ENCODE assay signal across 10 cellular contexts in genomic region chr17:62062936-62063335, GRCh38. TPM values are rescaled to one million over a fixed set of nuclear protein-coding genes. Genes with fewer than 3 reads are reported as not detected.
DNase-seq lines count a peak whose midpoint lies in the region; ATAC-seq and TF ChIP-seq lines count a peak whose summit lies in the region.
"Had no signal": no experiment of that assay in that cellular context is flagged by ENCODE, and none has a peak within 500 bp of the region (broad histone marks: within the 10 kb centered on the region; RNA-seq: fewer than 3 reads in every experiment).

No MANE protein-coding gene starts in this region.

- no peaks in the 10 kb centered on the region for H3K9me3 Mint-ChIP-seq in activated CD4-positive, alpha-beta T cell treated with anti-CD3 and anti-CD28 coated beads for 36 hours (ENCODE audit: low read depth)
- H3K9me3 Mint-ChIP-seq in activated CD8-positive, alpha-beta T cell treated with anti-CD3 and anti-CD28 coated beads, Interleukin-2, amount 10 ng/mL, durations not matched to agents 7 days and 5 days (ENCODE audit: insufficient read depth) = no peaks in the 10 kb centered on the region
- H3K9me3 Mint-ChIP-seq in stimulated activated naive CD8-positive, alpha-beta T cell treated with anti-CD3 and anti-CD28 coated beads, Interleukin-15, amount 100 ng/mL, for 72 hours = no peaks in the 10 kb centered on the region

- H3K36me3 Mint-ChIP-seq in activated CD4-positive, alpha-beta T cell treated with anti-CD3 and anti-CD28 coated beads for 36 hours (ENCODE audit: low read depth) = peaks cover 31% of the 10 kb centered on the region
- peaks cover 31% of the 10 kb centered on the region for H3K36me3 Mint-ChIP-seq in activated CD8-positive, alpha-beta T cell treated with anti-CD3 and anti-CD28 coated beads, Interleukin-2, amount 10 ng/mL, durations not matched to agents 7 days and 5 days (ENCODE audit: low read depth)

- in situ Hi-C loops in GM13976 (cut with MboI; ENCODE audit: low sequenced_read_pairs, unreplicated experiment) = no loop called here

- no peak overlapping the region for H2AFZ ChIP-seq in hepatocyte

- H3K27me3 ChIP-seq in hepatocyte = no peaks in the 10 kb centered on the region

- no peaks in the 10 kb centered on the region for H3K27me3 Mint-ChIP-seq in activated CD4-positive, alpha-beta T cell treated with anti-CD3 and anti-CD28 coated beads for 36 hours
- no peaks in the 10 kb centered on the region for H3K27me3 Mint-ChIP-seq in activated CD8-positive, alpha-beta T cell treated with anti-CD3 and anti-CD28 coated beads, Interleukin-2, amount 10 ng/mL, durations not matched to agents 7 days and 5 days (ENCODE audit: low read depth)
- no peaks in the 10 kb centered on the region for H3K27me3 Mint-ChIP-seq in stimulated activated naive CD8-positive, alpha-beta T cell treated with anti-CD3 and anti-CD28 coated beads, Interleukin-15, amount 100 ng/mL, for 72 hours

- no peak for ATAC-seq in activated CD4-positive, alpha-beta T cell treated with anti-CD3 and anti-CD28 coated beads for 36 hours
- ATAC-seq in activated CD8-positive, alpha-beta T cell treated with anti-CD3 and anti-CD28 coated beads, Interleukin-2, amount 10 ng/mL, durations not matched to agents 7 days and 5 days = no peak
- ATAC-seq in stimulated activated naive CD8-positive, alpha-beta T cell treated with anti-CD3 and anti-CD28 coated beads, Interleukin-15, amount 100 ng/mL, for 72 hours = no peak
- ATAC-seq: left lobe of liver had no signal

- 52% methylated on average over 3 of the region's 3 CpGs for WGBS in hepatocyte (ENCODE audit: low lambda C conversion rate, missing lambda C conversion rate)

- DNase-seq in activated CD4-positive, alpha-beta T cell treated with anti-CD3 and anti-CD28 coated beads for 36 hours = no peak
- no peak for DNase-seq in activated CD4-positive, alpha-beta T cell treated with anti-CD3 and anti-CD28 coated beads, Interleukin-2, amount 50 U/mL, for 1 hour
- DNase-seq in activated CD8-positive, alpha-beta T cell treated with anti-CD3 and anti-CD28 coated beads, Interleukin-2, amount 10 ng/mL, durations not matched to agents 7 days and 5 days = no peak
- DNase-seq in hepatocyte (ENCODE audit: low spot score) (no peak), SKM-1 (lab: John Stamatoyannopoulos, UW; ENCODE audit: unreplicated experiment) (no peak), GM13976 (ENCODE audit: low spot score) (no peak), NCI-H1694 (lab: John Stamatoyannopoulos, UW) (no peak)
- DNase-seq in stimulated activated naive CD8-positive, alpha-beta T cell treated with anti-CD3 and anti-CD28 coated beads, Interleukin-15, amount 100 ng/mL, for 72 hours = no peak

- intact Hi-C loops in activated CD4-positive, alpha-beta T cell treated with anti-CD3 and anti-CD28 coated beads for 36 hours (cut with DNase I, micrococcal nuclease) = loop anchor here (10.0 kb wide), 5 partner anchors 88 to 1538 kb away; partner anchors contain the start of genes APPBP2 (in 1 of the 2), METTL2A (in 1 of the 2) and TANC2 (in 1 of the 2)

- CTCF ChIA-PET in activated CD4-positive, alpha-beta T cell treated with anti-CD3 and anti-CD28 coated beads for 36 hours (lab: Charles Lee) = interaction anchor here (1.2 kb wide), 1 partner anchor 9 kb away, joined by 11 read pairs; no protein-coding TSS in a partner anchor
- CTCF ChIA-PET in activated CD8-positive, alpha-beta T cell treated with anti-CD3 and anti-CD28 coated beads, Interleukin-2, amount 10 ng/mL, durations not matched to agents 7 days and 5 days (lab: Charles Lee) = interaction anchor here (1.5 to 8.3 kb wide), 3 partner anchors 8 to 49 kb away, joined by 3 to 86 read pairs (median 3); no protein-coding TSS in a partner anchor

- H3K4me1 Mint-ChIP-seq in activated CD4-positive, alpha-beta T cell treated with anti-CD3 and anti-CD28 coated beads for 36 hours = peaks cover 52% of the 10 kb centered on the region
- H3K4me1 Mint-ChIP-seq in activated CD8-positive, alpha-beta T cell treated with anti-CD3 and anti-CD28 coated beads, Interleukin-2, amount 10 ng/mL, durations not matched to agents 7 days and 5 days (ENCODE audit: low read depth) = peaks cover 40% of the 10 kb centered on the region
- H3K4me1 Mint-ChIP-seq in stimulated activated naive CD8-positive, alpha-beta T cell treated with anti-CD3 and anti-CD28 coated beads, Interleukin-15, amount 100 ng/mL, for 72 hours = peaks cover 59% of the 10 kb centered on the region

- peaks cover 70% of the 10 kb centered on the region for H4K20me1 ChIP-seq in hepatocyte (ENCODE audit: insufficient read depth, poor library complexity, severe bottlenecking)

- no peak overlapping the region for H3K27ac ChIP-seq in hepatocyte
- H3K27ac ChIP-seq: C4-2B had no signal

- TF ChIP-seq CTCF in hepatocyte (IDR thresholded peaks at IDR 0.05; ENCODE audit: poor library complexity) = no peak
- no peak for TF ChIP-seq CTCF in GM13976 (IDR thresholded peaks at IDR 0.05; ENCODE audit: borderline replicate concordance, control extremely low read depth, extremely low read depth, insufficient read depth, missing control alignments)

- POLR2A ChIA-PET in activated CD4-positive, alpha-beta T cell treated with anti-CD3 and anti-CD28 coated beads for 36 hours (lab: Charles Lee) = interaction anchor here (1.5 kb wide), 1 partner anchor 10 kb away, joined by 3 read pairs; no protein-coding TSS in a partner anchor
- POLR2A ChIA-PET in activated CD8-positive, alpha-beta T cell treated with anti-CD3 and anti-CD28 coated beads, Interleukin-2, amount 10 ng/mL, durations not matched to agents 7 days and 5 days (lab: Charles Lee) = interaction anchor here (2.1 kb wide), 1 partner anchor 200 kb away, joined by 7 read pairs; the partner anchor contains the start of gene BRIP1

- peak overlapping the region; percentile 86 for H3K4me2 ChIP-seq in hepatocyte

- peaks cover 74% of the 10 kb centered on the region for H3K79me2 ChIP-seq in hepatocyte

- H3K9me3 ChIP-seq in hepatocyte (ENCODE audit: low read depth) = no peaks in the 10 kb centered on the region

- peak overlapping the region; percentile 51 for H3K4me3 ChIP-seq in hepatocyte

- peak overlapping the region; percentile 98 for H3K27ac Mint-ChIP-seq in activated CD4-positive, alpha-beta T cell treated with anti-CD3 and anti-CD28 coated beads for 36 hours
- peak overlapping the region; percentile 58 for H3K27ac Mint-ChIP-seq in activated CD8-positive, alpha-beta T cell treated with anti-CD3 and anti-CD28 coated beads, Interleukin-2, amount 10 ng/mL, durations not matched to agents 7 days and 5 days
- H3K27ac Mint-ChIP-seq in stimulated activated naive CD8-positive, alpha-beta T cell treated with anti-CD3 and anti-CD28 coated beads, Interleukin-15, amount 100 ng/mL, for 72 hours = peak overlapping the region in 1 of 2 donors; percentile 89

- H3K9me2 ChIP-seq in hepatocyte (replicated peaks; ENCODE audit: insufficient read depth) = no peaks in the 10 kb centered on the region

- H3K36me3 ChIP-seq in hepatocyte (replicated peaks; ENCODE audit: insufficient read depth, low read depth) = no peaks in the 10 kb centered on the region

- H3K4me3 Mint-ChIP-seq in activated CD4-positive, alpha-beta T cell treated with anti-CD3 and anti-CD28 coated beads for 36 hours = peak overlapping the region; percentile 98
- H3K4me3 Mint-ChIP-seq in activated CD8-positive, alpha-beta T cell treated with anti-CD3 and anti-CD28 coated beads, Interleukin-2, amount 10 ng/mL, durations not matched to agents 7 days and 5 days = peak overlapping the region; percentile 89
- H3K4me3 Mint-ChIP-seq in stimulated activated naive CD8-positive, alpha-beta T cell treated with anti-CD3 and anti-CD28 coated beads, Interleukin-15, amount 100 ng/mL, for 72 hours = peak overlapping the region; percentile 80 to 99

- peaks cover 21% of the 10 kb centered on the region for H3K4me1 ChIP-seq in hepatocyte (ENCODE audit: insufficient read depth)

RNA-seq across cellular contexts. Expression of gene MED13, which starts 2.1 kb away (rescaled TPM):
- 10 to 100 TPM; 33.7 to 49.8 TPM for total RNA-seq in activated CD4-positive, alpha-beta T cell treated with anti-CD3 and anti-CD28 coated beads for 36 hours
- total RNA-seq in activated CD8-positive, alpha-beta T cell treated with anti-CD3 and anti-CD28 coated beads, Interleukin-2, amount 10 ng/mL, durations not matched to agents 7 days and 5 days = 10 to 100 TPM; 46.9 to 52.9 TPM
- 49.7 and 51.2 TPM in 2 replicates for total RNA-seq in hepatocyte
- 4.7 and 6.6 TPM in 2 replicates for polyA plus RNA-seq in hepatocyte
